In the genomic region with DNA sequence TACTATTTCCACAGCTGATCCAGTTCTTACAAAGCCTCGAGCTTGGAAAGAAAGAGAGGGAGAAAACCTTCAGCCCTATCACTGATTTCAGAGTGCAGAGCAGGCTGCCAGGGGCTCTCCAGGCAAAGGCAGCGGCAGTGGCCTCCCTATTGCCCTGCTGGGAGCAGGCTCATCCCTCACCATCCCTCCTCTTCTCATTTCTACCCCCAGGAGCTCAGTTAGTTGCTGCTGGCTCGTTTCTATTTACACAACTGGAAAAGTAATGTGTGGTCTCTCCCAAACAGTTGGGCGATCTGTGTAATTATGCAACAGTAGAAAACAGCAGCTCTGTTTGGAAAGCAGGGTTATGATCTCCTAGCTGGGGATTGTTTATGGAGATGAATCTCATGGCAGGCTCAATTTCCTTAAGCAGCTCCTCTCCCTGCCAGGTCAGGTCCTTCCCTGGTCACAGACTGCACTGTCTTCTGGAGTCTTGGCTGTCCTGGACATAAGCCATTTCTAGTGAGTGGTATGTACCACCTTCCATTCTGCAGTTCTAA, we compare ENCODE assay signal across 1 cellular context.
TF ChIP-seq lines count a peak whose summit lies in the region.

No MANE protein-coding gene starts in this region.

TF ChIP-seq in HepG2, 621 proteins besides CTCF, POLR2A, EP300 and RAD21 (continued from another document and continues in another):
- TF ChIP-seq, protein P1, sequence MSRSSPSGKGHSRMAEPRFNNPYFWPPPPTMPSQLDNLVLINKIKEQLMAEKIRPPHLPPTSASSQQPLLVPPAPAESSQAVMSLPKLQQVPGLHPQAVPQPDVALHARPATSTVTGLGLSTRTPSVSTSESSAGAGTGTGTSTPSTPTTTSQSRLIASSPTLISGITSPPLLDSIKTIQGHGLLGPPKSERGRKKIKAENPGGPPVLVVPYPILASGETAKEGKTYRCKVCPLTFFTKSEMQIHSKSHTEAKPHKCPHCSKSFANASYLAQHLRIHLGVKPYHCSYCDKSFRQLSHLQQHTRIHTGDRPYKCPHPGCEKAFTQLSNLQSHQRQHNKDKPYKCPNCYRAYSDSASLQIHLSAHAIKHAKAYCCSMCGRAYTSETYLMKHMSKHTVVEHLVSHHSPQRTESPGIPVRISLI (CRISPR knock-in tag; IDR thresholded peaks at IDR 0.05; ENCODE audit: borderline replicate concordance) = 0 out of 2 replicates have a peak, but pooled peaks have one; percentile 14
- peak; percentile 52; the same call in 1 of the 2 replicates for TF ChIP-seq ZNF792 (CRISPR knock-in tag; IDR thresholded peaks at IDR 0.05)
- no peak for TF ChIP-seq HNRNPL (IDR thresholded peaks at IDR 0.05; ENCODE audit: low read depth, low read length)
- TF ChIP-seq KMT2B (CRISPR knock-in tag; IDR thresholded peaks at IDR 0.05) = peak; percentile 48; the same call in 1 of the 2 replicates
- TF ChIP-seq KDM4B (CRISPR knock-in tag; IDR thresholded peaks at IDR 0.05) = 0 out of 2 replicates have a peak, but pooled peaks have one; percentile 25
- TF ChIP-seq BRCA1 (CRISPR knock-in tag; IDR thresholded peaks at IDR 0.05) = no peak
- TF ChIP-seq SP5 (CRISPR knock-in tag; IDR thresholded peaks at IDR 0.05; ENCODE audit: borderline replicate concordance, low read depth) = peak; percentile 16; the same call in 1 of the 2 replicates
- TF ChIP-seq DMAP1 (CRISPR knock-in tag; IDR thresholded peaks at IDR 0.05) = peak; percentile 40; the same call in 1 of the 2 replicates
- peak; percentile 62; the same call in 1 of the 2 replicates for TF ChIP-seq FOXO1 (CRISPR knock-in tag; IDR thresholded peaks at IDR 0.05)
- 0 out of 2 replicates have a peak, but pooled peaks have one; percentile 48 for TF ChIP-seq TOPORS (CRISPR knock-in tag; IDR thresholded peaks at IDR 0.05)
- peak; percentile 59; the same call in 1 of the 2 replicates for TF ChIP-seq ELF3 (CRISPR knock-in tag; IDR thresholded peaks at IDR 0.05)
- TF ChIP-seq EHMT2 (IDR thresholded peaks at IDR 0.05; ENCODE audit: borderline replicate concordance, low read depth, low read length) = 0 out of 2 replicates have a peak, but pooled peaks have one; percentile 27
- TF ChIP-seq ELF1 (CRISPR knock-in tag; IDR thresholded peaks at IDR 0.05) = no peak
- TF ChIP-seq CEBPB (IDR thresholded peaks at IDR 0.05; ENCODE audit: borderline replicate concordance, low read depth, low read length) = peak; percentile 84
- no peak for TF ChIP-seq KLF9 (CRISPR knock-in tag; IDR thresholded peaks at IDR 0.05; ENCODE audit: low read depth)
- TF ChIP-seq PTBP1 (IDR thresholded peaks at IDR 0.05; ENCODE audit: low read depth, low read length, poor library complexity, severe bottlenecking) = no peak
- TF ChIP-seq NCOA2 (CRISPR knock-in tag; IDR thresholded peaks at IDR 0.05) = 0 out of 2 replicates have a peak, but pooled peaks have one; percentile 6
- TF ChIP-seq SIN3A (IDR thresholded peaks at IDR 0.05; ENCODE audit: borderline replicate concordance, low read depth, low read length) = no peak
- TF ChIP-seq HES4 (CRISPR knock-in tag; IDR thresholded peaks at IDR 0.05; ENCODE audit: borderline replicate concordance) = 0 out of 2 replicates have a peak, but pooled peaks have one; percentile 42
- peak; percentile 52; the same call in 1 of the 2 replicates for TF ChIP-seq ZNF614 (CRISPR knock-in tag; IDR thresholded peaks at IDR 0.05; ENCODE audit: borderline replicate concordance)
- TF ChIP-seq MED1 (CRISPR knock-in tag; IDR thresholded peaks at IDR 0.05) = peak; percentile 65; the same call in 1 of the 2 replicates
- TF ChIP-seq DNMT3B (CRISPR knock-in tag; conservative IDR thresholded peaks at IDR 0.05) = 0 out of 2 replicates have a peak, but pooled peaks have one; percentile 7
- TF ChIP-seq ZBTB7B (CRISPR knock-in tag; IDR thresholded peaks at IDR 0.05) = peak; percentile 51
- TF ChIP-seq SSRP1 (CRISPR knock-in tag; IDR thresholded peaks at IDR 0.05) = peak; percentile 57; the same call in 1 of the 2 replicates
- TF ChIP-seq, protein P2, sequence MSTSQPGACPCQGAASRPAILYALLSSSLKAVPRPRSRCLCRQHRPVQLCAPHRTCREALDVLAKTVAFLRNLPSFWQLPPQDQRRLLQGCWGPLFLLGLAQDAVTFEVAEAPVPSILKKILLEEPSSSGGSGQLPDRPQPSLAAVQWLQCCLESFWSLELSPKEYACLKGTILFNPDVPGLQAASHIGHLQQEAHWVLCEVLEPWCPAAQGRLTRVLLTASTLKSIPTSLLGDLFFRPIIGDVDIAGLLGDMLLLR (CRISPR knock-in tag; IDR thresholded peaks at IDR 0.05) = 0 out of 2 replicates have a peak, but pooled peaks have one; percentile 10
- peak; percentile 35; the same call in 1 of the 2 replicates for TF ChIP-seq PHF21A (CRISPR knock-in tag; IDR thresholded peaks at IDR 0.05)
- TF ChIP-seq ZNF747 (CRISPR knock-in tag; IDR thresholded peaks at IDR 0.05; ENCODE audit: borderline replicate concordance) = 0 out of 2 replicates have a peak, but pooled peaks have one; percentile 15
- peak; percentile 76 for TF ChIP-seq ZNF331 (CRISPR knock-in tag; IDR thresholded peaks at IDR 0.05)
- TF ChIP-seq HDAC2 (CRISPR knock-in tag; IDR thresholded peaks at IDR 0.05) = peak; percentile 43; the same call in 1 of the 2 replicates
- peak; percentile 76 for TF ChIP-seq GATAD2A (CRISPR knock-in tag; IDR thresholded peaks at IDR 0.05)
- 0 out of 2 replicates have a peak, but pooled peaks have one; percentile 39 for TF ChIP-seq ZBTB3 (CRISPR knock-in tag; IDR thresholded peaks at IDR 0.05; ENCODE audit: borderline replicate concordance, low read depth)
- TF ChIP-seq, protein P3, sequence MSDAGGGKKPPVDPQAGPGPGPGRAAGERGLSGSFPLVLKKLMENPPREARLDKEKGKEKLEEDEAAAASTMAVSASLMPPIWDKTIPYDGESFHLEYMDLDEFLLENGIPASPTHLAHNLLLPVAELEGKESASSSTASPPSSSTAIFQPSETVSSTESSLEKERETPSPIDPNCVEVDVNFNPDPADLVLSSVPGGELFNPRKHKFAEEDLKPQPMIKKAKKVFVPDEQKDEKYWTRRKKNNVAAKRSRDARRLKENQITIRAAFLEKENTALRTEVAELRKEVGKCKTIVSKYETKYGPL (CRISPR knock-in tag; IDR thresholded peaks at IDR 0.05) = peak; percentile 80
- no peak; the same call in 1 of the 2 replicates for TF ChIP-seq SMAD3 (CRISPR knock-in tag; IDR thresholded peaks at IDR 0.05)
- TF ChIP-seq JUN (CRISPR knock-in tag; IDR thresholded peaks at IDR 0.05) = 0 out of 2 replicates have a peak, but pooled peaks have one; percentile 46
- TF ChIP-seq, protein P4, sequence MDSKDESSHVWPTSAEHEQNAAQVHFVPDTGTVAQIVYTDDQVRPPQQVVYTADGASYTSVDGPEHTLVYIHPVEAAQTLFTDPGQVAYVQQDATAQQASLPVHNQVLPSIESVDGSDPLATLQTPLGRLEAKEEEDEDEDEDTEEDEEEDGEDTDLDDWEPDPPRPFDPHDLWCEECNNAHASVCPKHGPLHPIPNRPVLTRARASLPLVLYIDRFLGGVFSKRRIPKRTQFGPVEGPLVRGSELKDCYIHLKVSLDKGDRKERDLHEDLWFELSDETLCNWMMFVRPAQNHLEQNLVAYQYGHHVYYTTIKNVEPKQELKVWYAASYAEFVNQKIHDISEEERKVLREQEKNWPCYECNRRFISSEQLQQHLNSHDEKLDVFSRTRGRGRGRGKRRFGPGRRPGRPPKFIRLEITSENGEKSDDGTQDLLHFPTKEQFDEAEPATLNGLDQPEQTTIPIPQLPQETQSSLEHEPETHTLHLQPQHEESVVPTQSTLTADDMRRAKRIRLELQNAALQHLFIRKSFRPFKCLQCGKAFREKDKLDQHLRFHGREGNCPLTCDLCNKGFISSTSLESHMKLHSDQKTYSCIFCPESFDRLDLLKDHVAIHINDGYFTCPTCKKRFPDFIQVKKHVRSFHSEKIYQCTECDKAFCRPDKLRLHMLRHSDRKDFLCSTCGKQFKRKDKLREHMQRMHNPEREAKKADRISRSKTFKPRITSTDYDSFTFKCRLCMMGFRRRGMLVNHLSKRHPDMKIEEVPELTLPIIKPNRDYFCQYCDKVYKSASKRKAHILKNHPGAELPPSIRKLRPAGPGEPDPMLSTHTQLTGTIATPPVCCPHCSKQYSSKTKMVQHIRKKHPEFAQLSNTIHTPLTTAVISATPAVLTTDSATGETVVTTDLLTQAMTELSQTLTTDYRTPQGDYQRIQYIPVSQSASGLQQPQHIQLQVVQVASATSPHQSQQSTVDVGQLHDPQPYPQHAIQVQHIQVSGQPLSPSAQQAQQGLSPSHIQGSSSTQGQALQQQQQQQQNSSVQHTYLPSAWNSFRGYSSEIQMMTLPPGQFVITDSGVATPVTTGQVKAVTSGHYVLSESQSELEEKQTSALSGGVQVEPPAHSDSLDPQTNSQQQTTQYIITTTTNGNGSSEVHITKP (CRISPR knock-in tag; IDR thresholded peaks at IDR 0.05; ENCODE audit: low read depth) = peak; percentile 93
- TF ChIP-seq, protein P5, sequence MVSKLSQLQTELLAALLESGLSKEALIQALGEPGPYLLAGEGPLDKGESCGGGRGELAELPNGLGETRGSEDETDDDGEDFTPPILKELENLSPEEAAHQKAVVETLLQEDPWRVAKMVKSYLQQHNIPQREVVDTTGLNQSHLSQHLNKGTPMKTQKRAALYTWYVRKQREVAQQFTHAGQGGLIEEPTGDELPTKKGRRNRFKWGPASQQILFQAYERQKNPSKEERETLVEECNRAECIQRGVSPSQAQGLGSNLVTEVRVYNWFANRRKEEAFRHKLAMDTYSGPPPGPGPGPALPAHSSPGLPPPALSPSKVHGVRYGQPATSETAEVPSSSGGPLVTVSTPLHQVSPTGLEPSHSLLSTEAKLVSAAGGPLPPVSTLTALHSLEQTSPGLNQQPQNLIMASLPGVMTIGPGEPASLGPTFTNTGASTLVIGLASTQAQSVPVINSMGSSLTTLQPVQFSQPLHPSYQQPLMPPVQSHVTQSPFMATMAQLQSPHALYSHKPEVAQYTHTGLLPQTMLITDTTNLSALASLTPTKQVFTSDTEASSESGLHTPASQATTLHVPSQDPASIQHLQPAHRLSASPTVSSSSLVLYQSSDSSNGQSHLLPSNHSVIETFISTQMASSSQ (IDR thresholded peaks at IDR 0.05; ENCODE audit: low read depth) = no peak
- TF ChIP-seq, protein P5 (CRISPR knock-in tag; IDR thresholded peaks at IDR 0.05; ENCODE audit: borderline replicate concordance) = no peak
- peak; percentile 17; the same call in 1 of the 2 replicates for TF ChIP-seq SMYD3 (CRISPR knock-in tag; IDR thresholded peaks at IDR 0.05)
- TF ChIP-seq ZNF746 (CRISPR knock-in tag; IDR thresholded peaks at IDR 0.05) = 0 out of 2 replicates have a peak, but pooled peaks have one; percentile 32
- peak; percentile 39; the same call in 1 of the 2 replicates for TF ChIP-seq NR2F6 (IDR thresholded peaks at IDR 0.05)
- TF ChIP-seq NR2F6 (CRISPR knock-in tag; IDR thresholded peaks at IDR 0.05) = peak; percentile 36; the same call in 1 of the 2 replicates
- peak; percentile 40; the same call in 1 of the 2 replicates for TF ChIP-seq TBX2 (CRISPR knock-in tag; IDR thresholded peaks at IDR 0.05; ENCODE audit: borderline replicate concordance)
- TF ChIP-seq SAP130 (CRISPR knock-in tag; IDR thresholded peaks at IDR 0.05; ENCODE audit: low read depth) = peak; percentile 56
- peak; percentile 50; the same call in 1 of the 2 replicates for TF ChIP-seq ZNF501 (CRISPR knock-in tag; IDR thresholded peaks at IDR 0.05)
- TF ChIP-seq, protein P6, sequence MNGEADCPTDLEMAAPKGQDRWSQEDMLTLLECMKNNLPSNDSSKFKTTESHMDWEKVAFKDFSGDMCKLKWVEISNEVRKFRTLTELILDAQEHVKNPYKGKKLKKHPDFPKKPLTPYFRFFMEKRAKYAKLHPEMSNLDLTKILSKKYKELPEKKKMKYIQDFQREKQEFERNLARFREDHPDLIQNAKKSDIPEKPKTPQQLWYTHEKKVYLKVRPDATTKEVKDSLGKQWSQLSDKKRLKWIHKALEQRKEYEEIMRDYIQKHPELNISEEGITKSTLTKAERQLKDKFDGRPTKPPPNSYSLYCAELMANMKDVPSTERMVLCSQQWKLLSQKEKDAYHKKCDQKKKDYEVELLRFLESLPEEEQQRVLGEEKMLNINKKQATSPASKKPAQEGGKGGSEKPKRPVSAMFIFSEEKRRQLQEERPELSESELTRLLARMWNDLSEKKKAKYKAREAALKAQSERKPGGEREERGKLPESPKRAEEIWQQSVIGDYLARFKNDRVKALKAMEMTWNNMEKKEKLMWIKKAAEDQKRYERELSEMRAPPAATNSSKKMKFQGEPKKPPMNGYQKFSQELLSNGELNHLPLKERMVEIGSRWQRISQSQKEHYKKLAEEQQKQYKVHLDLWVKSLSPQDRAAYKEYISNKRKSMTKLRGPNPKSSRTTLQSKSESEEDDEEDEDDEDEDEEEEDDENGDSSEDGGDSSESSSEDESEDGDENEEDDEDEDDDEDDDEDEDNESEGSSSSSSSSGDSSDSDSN (CRISPR knock-in tag; IDR thresholded peaks at IDR 0.05) = peak; percentile 52
- TF ChIP-seq STAT5B (CRISPR knock-in tag; IDR thresholded peaks at IDR 0.05) = no peak
- TF ChIP-seq, protein P7, sequence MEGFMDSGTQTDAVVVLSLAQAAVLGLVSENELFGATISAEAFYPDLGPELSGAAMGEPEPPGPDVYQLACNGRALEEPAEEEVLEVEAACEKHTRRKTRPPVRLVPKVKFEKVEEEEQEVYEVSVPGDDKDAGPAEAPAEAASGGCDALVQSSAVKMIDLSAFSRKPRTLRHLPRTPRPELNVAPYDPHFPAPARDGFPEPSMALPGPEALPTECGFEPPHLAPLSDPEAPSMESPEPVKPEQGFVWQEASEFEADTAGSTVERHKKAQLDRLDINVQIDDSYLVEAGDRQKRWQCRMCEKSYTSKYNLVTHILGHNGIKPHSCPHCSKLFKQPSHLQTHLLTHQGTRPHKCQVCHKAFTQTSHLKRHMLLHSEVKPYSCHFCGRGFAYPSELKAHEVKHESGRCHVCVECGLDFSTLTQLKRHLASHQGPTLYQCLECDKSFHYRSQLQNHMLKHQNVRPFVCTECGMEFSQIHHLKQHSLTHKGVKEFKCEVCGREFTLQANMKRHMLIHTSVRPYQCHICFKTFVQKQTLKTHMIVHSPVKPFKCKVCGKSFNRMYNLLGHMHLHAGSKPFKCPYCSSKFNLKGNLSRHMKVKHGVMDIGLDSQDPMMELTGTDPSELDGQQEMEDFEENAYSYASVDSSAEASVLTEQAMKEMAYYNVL (CRISPR knock-in tag; IDR thresholded peaks at IDR 0.05; ENCODE audit: borderline replicate concordance) = peak; percentile 65; the same call in 1 of the 2 replicates
- no peak for TF ChIP-seq CAMTA2 (CRISPR knock-in tag; IDR thresholded peaks at IDR 0.05; ENCODE audit: borderline replicate concordance)
- TF ChIP-seq SOX5 (CRISPR knock-in tag; IDR thresholded peaks at IDR 0.05; ENCODE audit: borderline replicate concordance) = peak; percentile 45; the same call in 1 of the 2 replicates
- no peak for TF ChIP-seq ZSCAN21 (CRISPR knock-in tag; IDR thresholded peaks at IDR 0.05; ENCODE audit: borderline replicate concordance)
